1 cellular context compared by ENCODE assay signal in the genomic region with DNA sequence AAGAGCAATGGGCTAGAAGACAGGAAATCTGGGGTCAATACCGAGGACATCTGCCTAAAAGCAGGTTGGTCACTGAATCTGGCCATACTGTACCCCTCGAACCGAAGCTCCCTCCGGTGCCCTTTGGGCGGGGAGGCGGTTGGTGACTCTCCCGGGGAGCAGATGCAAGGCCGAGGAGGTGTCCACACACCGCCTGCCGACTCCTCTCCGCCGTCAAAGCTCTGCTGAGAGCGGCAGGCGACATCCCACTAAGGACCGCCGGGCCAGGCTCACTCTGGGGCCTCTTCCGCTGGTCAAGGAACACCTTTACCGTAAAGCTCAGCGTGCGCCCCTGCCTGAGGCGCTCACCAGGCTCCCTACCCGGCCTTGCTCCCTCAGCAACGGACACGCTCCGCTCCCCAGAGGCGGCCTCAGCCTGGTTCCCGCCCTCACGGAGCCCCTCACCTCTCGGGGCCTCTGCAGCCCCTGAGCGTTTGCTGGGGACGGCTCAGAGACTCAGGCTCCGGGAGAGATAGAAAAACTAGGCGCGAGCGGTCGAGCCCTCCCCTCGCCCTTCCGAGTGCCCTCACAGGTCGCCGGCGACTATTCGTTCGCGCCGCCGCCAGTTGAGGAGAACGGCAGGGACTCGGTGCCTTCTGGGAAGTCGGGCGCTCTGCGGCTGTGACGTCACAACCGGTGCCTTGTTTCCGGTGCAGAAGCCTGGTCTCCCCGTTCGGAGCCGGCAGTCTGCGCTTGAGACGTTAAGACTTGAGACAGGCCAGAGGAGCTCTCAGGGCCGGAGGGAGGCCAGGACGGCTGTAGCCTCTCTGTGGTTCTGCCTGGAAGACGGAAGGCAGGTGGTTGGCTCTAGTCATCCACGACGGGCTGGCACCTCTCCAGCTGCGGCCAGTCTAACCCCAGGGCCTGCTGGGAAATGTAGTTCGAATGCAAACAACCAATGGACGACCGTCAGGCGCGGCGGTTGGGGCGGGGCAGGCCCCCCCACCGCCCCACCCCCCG.
TF ChIP-seq lines count a peak whose summit lies in the region.

A gene with protein sequence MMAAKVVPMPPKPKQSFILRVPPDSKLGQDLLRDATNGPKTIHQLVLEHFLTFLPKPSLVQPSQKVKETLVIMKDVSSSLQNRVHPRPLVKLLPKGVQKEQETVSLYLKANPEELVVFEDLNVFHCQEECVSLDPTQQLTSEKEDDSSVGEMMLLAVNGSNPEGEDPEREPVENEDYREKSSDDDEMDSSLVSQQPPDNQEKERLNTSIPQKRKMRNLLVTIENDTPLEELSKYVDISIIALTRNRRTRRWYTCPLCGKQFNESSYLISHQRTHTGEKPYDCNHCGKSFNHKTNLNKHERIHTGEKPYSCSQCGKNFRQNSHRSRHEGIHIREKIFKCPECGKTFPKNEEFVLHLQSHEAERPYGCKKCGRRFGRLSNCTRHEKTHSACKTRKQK (minus strand): TSS at position 616 of the 999 bp plus-strand sequence. CDS start 1,403 bp downstream, outside the sequence.

TF ChIP-seq in HepG2, 621 proteins besides CTCF, POLR2A, EP300 and RAD21 (continued from another document and continues in another):
- TF ChIP-seq ZNF142 (CRISPR knock-in tag; IDR thresholded peaks at IDR 0.05), result peak; percentile 71; the same call in 1 of the 2 replicates
- TF ChIP-seq ATF3 (CRISPR knock-in tag; IDR thresholded peaks at IDR 0.05), result 0 out of 2 replicates have a peak, but pooled peaks have one; percentile 23
- no peak for TF ChIP-seq ZBED4 (CRISPR knock-in tag; IDR thresholded peaks at IDR 0.05; ENCODE audit: borderline replicate concordance)
- TF ChIP-seq PATZ1 (CRISPR knock-in tag; IDR thresholded peaks at IDR 0.05), result peak; percentile 41; the same call in 1 of the 2 replicates
- no peak for TF ChIP-seq ZNF292 (CRISPR knock-in tag; IDR thresholded peaks at IDR 0.05; ENCODE audit: borderline replicate concordance, low read depth)
- peak; percentile 69; the same call in 1 of the 2 replicates for TF ChIP-seq MAX (IDR thresholded peaks at IDR 0.05)
- TF ChIP-seq MIXL1 (CRISPR knock-in tag; IDR thresholded peaks at IDR 0.05), result 0 out of 2 replicates have a peak, but pooled peaks have one; percentile 13
- peak; percentile 100 for TF ChIP-seq CREB1 (IDR thresholded peaks at IDR 0.05)
- TF ChIP-seq CREB1 (CRISPR knock-in tag; IDR thresholded peaks at IDR 0.05), result peak; percentile 98
- TF ChIP-seq, protein P1, sequence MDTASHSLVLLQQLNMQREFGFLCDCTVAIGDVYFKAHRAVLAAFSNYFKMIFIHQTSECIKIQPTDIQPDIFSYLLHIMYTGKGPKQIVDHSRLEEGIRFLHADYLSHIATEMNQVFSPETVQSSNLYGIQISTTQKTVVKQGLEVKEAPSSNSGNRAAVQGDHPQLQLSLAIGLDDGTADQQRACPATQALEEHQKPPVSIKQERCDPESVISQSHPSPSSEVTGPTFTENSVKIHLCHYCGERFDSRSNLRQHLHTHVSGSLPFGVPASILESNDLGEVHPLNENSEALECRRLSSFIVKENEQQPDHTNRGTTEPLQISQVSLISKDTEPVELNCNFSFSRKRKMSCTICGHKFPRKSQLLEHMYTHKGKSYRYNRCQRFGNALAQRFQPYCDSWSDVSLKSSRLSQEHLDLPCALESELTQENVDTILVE (CRISPR knock-in tag; IDR thresholded peaks at IDR 0.05), result no peak; the same call in 1 of the 2 replicates
- TF ChIP-seq GMEB1 (CRISPR knock-in tag; IDR thresholded peaks at IDR 0.05; ENCODE audit: borderline replicate concordance), result peak; percentile 88
- TF ChIP-seq XBP1 (CRISPR knock-in tag; IDR thresholded peaks at IDR 0.05), result no peak
- TF ChIP-seq ZNF782 (CRISPR knock-in tag; IDR thresholded peaks at IDR 0.05; ENCODE audit: borderline replicate concordance), result peak; percentile 57; the same call in 1 of the 2 replicates
- peak; percentile 91; the same call in 1 of the 2 replicates for TF ChIP-seq ZNF83 (CRISPR knock-in tag; IDR thresholded peaks at IDR 0.05; ENCODE audit: borderline replicate concordance)
- TF ChIP-seq, protein P2, sequence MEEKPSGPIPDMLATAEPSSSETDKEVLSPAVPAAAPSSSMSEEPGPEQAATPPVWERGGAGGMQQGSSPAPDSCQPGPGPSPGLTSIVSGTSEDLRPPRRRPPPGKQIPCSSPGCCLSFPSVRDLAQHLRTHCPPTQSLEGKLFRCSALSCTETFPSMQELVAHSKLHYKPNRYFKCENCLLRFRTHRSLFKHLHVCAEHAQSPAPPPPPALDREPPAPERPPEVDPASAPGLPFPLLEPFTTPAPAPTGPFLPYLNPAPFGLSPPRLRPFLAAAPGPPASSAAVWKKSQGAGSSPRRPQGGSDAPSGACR (CRISPR knock-in tag; IDR thresholded peaks at IDR 0.05), result peak; percentile 71; the same call in 1 of the 2 replicates
- TF ChIP-seq XRCC5 (optimal IDR thresholded peaks at IDR 0.05; ENCODE audit: low read length), result peak; percentile 50
- TF ChIP-seq, protein P3, sequence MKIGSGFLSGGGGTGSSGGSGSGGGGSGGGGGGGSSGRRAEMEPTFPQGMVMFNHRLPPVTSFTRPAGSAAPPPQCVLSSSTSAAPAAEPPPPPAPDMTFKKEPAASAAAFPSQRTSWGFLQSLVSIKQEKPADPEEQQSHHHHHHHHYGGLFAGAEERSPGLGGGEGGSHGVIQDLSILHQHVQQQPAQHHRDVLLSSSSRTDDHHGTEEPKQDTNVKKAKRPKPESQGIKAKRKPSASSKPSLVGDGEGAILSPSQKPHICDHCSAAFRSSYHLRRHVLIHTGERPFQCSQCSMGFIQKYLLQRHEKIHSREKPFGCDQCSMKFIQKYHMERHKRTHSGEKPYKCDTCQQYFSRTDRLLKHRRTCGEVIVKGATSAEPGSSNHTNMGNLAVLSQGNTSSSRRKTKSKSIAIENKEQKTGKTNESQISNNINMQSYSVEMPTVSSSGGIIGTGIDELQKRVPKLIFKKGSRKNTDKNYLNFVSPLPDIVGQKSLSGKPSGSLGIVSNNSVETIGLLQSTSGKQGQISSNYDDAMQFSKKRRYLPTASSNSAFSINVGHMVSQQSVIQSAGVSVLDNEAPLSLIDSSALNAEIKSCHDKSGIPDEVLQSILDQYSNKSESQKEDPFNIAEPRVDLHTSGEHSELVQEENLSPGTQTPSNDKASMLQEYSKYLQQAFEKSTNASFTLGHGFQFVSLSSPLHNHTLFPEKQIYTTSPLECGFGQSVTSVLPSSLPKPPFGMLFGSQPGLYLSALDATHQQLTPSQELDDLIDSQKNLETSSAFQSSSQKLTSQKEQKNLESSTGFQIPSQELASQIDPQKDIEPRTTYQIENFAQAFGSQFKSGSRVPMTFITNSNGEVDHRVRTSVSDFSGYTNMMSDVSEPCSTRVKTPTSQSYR (CRISPR knock-in tag; IDR thresholded peaks at IDR 0.05; ENCODE audit: borderline replicate concordance), result peak; percentile 36; the same call in 1 of the 2 replicates
- TF ChIP-seq NFYB (CRISPR knock-in tag; IDR thresholded peaks at IDR 0.05), result peak; percentile 78
- peak; percentile 40; the same call in 1 of the 2 replicates for TF ChIP-seq MED1 (CRISPR knock-in tag; IDR thresholded peaks at IDR 0.05)
- TF ChIP-seq CAMTA2 (CRISPR knock-in tag; IDR thresholded peaks at IDR 0.05; ENCODE audit: borderline replicate concordance), result peak; percentile 64; the same call in 1 of the 2 replicates
- TF ChIP-seq TRIM22 (IDR thresholded peaks at IDR 0.05), result no peak
- TF ChIP-seq PHF8 (CRISPR knock-in tag; IDR thresholded peaks at IDR 0.05), result peak; percentile 97
